Comparison of ENCODE assay signal across 8 cellular contexts in genomic region chr1:6392880-6393399, GRCh38. TPM values are rescaled to one million over a fixed set of nuclear protein-coding genes. Genes with fewer than 3 reads are reported as not detected.
DNase-seq lines count a peak whose midpoint lies in the region; ATAC-seq and TF ChIP-seq lines count a peak whose summit lies in the region.

No MANE protein-coding gene starts in this region.

- peak overlapping the region; percentile 51 for H2AFZ ChIP-seq in GM23248

- H3K27ac ChIP-seq in GM23248 (peak overlapping the region; percentile 91), epithelial cell of prostate (peak overlapping the region; percentile 88)

- peaks cover 4% of the 10 kb centered on the region; the same call in 1 of the 2 replicates for H3K4me1 ChIP-seq in GM23248 (ENCODE audit: insufficient read depth)

- in situ Hi-C loops in GM23248 (cut with MboI), result no loop called here

- TF ChIP-seq CTCF in GM06990 (IDR thresholded peaks at IDR 0.05; ENCODE audit: insufficient read depth, low read length, poor library complexity, severe bottlenecking), result no peak
- TF ChIP-seq CTCF in omental fat pad (IDR thresholded peaks at IDR 0.05), result no peak

- 1% methylated on average over 41 to 54 of the region's 77 CpGs for WGBS in GM23248 (ENCODE audit: low coverage in 1 of 2, low lambda C conversion rate in 2 of 2, missing lambda C conversion rate in 2 of 2), 2 experiments

- ATAC-seq in omental fat pad (ENCODE audit: low FRiP score), result peak; percentile 53
- no peak for ATAC-seq in activated CD4-positive, CD25-positive, alpha-beta regulatory T cell treated with anti-CD3 and anti-CD28 coated beads, Interleukin-2, amount 50 U/mL, for 24 hours

- no peaks in the 10 kb centered on the region for H3K9me3 ChIP-seq in GM23248 (ENCODE audit: low read depth)

- H3K9ac ChIP-seq in GM23248, result peak overlapping the region; percentile 90

- H3K27me3 ChIP-seq in GM06990 (replicated peaks; ENCODE audit: control insufficient read depth, insufficient read depth, low read length) (no peaks in the 10 kb centered on the region), GM23248 (replicated peaks; ENCODE audit: insufficient read depth) (no peaks in the 10 kb centered on the region)

- no peaks in the 10 kb centered on the region for H3F3A ChIP-seq in GM23248 (ENCODE audit: insufficient read depth)

- H3K36me3 ChIP-seq in GM06990 (ENCODE audit: control insufficient read depth, insufficient read depth, low read length) (no peaks in the 10 kb centered on the region), GM23248 (ENCODE audit: low read depth) (no peaks in the 10 kb centered on the region)

- DNase-seq in GM06990 (ENCODE audit: extremely low read depth, insufficient read length), result no peak
- peak; percentile 69 for DNase-seq in GM23248
- DNase-seq in OCI-M1 (lab: John Stamatoyannopoulos, UW), result peak; percentile 43
- no peak for DNase-seq in epithelial cell of prostate (ENCODE audit: low read depth, low spot score)
- DNase-seq in omental fat pad (ENCODE audit: low spot score), result no peak
- no peak for DNase-seq in NCI-H526 treated with DMSO at 0.1 percent for 48 hours (lab: John Stamatoyannopoulos, UW)
- DNase-seq in NCI-H2171 treated with DMSO at 0.1 percent for 48 hours (lab: John Stamatoyannopoulos, UW), result no peak

- H3K4me2 ChIP-seq in GM23248 (ENCODE audit: unreplicated experiment), result peak overlapping the region; percentile 70

- H3K9me2 ChIP-seq in GM23248 (ENCODE audit: insufficient read depth), result no peaks in the 10 kb centered on the region

- peaks cover 31% of the 10 kb centered on the region for H3K79me2 ChIP-seq in GM23248 (ENCODE audit: insufficient read depth)

- peak overlapping the region; percentile 81 for H3K4me3 ChIP-seq in GM06990 (replicated peaks; ENCODE audit: low read depth, low read length)
- H3K4me3 ChIP-seq in GM23248, result peak overlapping the region; percentile 73

- H4K20me1 ChIP-seq in GM23248 (ENCODE audit: insufficient read depth), result no peaks in the 10 kb centered on the region

RNA-seq across cellular contexts. Expression of gene ACOT7, which starts 0.6 kb away (rescaled TPM):
- total RNA-seq in GM23248 (2014; rRNA removed; shearing (Covaris generic)), result 20.0 and 25.7 TPM in 2 replicates
- 74.7 and 79.2 TPM in 2 replicates for polyA plus RNA-seq in GM23248 (2016; fragmentation: Nextera tagmentation; extraction: Ambion mirVana)
- total RNA-seq in omental fat pad, result 10 to 100 TPM in 2 of 4 donors, 1 to 10 TPM in 2; 7.4 to 16.7 (median 9.2) TPM

RNA-seq across cellular contexts. Expression of gene HES2, which starts 26.8 kb away (rescaled TPM):
- total RNA-seq in GM23248 (2014; rRNA removed; shearing (Covaris generic)), result not detected in 2 replicates
- not detected in 2 replicates for polyA plus RNA-seq in GM23248 (2016; fragmentation: Nextera tagmentation; extraction: Ambion mirVana)
- under 1 TPM in 1 of 4 donors, not detected in 3; 0.12 TPM for total RNA-seq in omental fat pad

RNA-seq across cellular contexts. Expression of gene ESPN, which starts 31.6 kb away (rescaled TPM):
- total RNA-seq in GM23248 (2014; rRNA removed; shearing (Covaris generic)), result not detected in 2 replicates
- not detected in 2 replicates for polyA plus RNA-seq in GM23248 (2016; fragmentation: Nextera tagmentation; extraction: Ambion mirVana)
- under 1 TPM in 1 of 4 donors, not detected in 3; 0.12 TPM for total RNA-seq in omental fat pad

Comparison
In these comparisons a context has a peak if more than half of its experiments do, and no peak if none do; other contexts are left out.
1. DNase-seq: peak in GM23248 (single experiment) and OCI-M1 (single experiment); none in GM06990 (single experiment), epithelial cell of prostate (single experiment), omental fat pad (single experiment), NCI-H526 treated with DMSO at 0.1 percent for 48 hours (single experiment) and NCI-H2171 treated with DMSO at 0.1 percent for 48 hours (single experiment).